ENCODE assay signal across 1 cellular context in the genomic region with DNA sequence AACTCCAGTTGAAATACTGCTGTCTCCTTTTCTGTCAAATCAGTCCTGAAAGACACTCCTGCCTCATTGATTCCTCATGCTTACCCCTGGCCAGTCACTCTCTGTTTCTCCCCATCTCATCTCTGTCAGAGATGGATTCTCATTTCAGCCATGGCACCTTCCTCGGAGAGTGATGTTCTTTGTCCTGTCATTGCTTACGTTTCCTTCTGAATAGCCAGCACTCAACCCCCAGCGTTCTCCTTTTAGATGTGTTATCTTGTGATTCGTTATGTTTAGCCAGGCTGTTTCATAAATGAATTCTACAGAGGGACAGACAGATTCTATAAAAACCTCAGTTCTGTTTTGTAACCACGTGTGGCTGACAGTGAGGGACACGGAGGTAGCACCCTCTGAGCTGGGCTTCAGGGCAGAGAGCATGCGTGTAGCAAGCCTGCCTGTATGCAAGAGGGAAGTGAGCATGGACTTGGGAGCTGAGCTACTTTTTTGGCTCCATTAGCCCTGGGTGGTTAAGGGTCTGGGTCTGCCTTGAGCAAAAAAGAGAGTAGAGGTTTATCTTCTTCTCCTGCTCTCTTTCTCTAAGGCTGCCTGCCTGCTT.
TF ChIP-seq lines count a peak whose summit lies in the region.

No MANE protein-coding gene starts in this region.

TF ChIP-seq in H1, 55 proteins besides CTCF, POLR2A, EP300 and RAD21 (continued from another document):
- TF ChIP-seq, protein P1, sequence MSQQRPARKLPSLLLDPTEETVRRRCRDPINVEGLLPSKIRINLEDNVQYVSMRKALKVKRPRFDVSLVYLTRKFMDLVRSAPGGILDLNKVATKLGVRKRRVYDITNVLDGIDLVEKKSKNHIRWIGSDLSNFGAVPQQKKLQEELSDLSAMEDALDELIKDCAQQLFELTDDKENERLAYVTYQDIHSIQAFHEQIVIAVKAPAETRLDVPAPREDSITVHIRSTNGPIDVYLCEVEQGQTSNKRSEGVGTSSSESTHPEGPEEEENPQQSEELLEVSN (IDR thresholded peaks at IDR 0.05) = no peak
- TF ChIP-seq BRCA1 (IDR thresholded peaks at IDR 0.05; ENCODE audit: low read depth, low read length) (no peak), POLR2AphosphoS5 (IDR thresholded peaks at IDR 0.05; ENCODE audit: low read depth, low read length) (no peak), CBX5 (IDR thresholded peaks at IDR 0.05; ENCODE audit: low read depth, low read length) (no peak), CHD1 (IDR thresholded peaks at IDR 0.05; ENCODE audit: low read depth, low read length) (no peak), NRF1 (IDR thresholded peaks at IDR 0.05; ENCODE audit: low read depth, low read length) (no peak), JUND (IDR thresholded peaks at IDR 0.05; ENCODE audit: low read length) (no peak), NANOG (IDR thresholded peaks at IDR 0.05; ENCODE audit: insufficient read depth, low read depth, low read length, poor library complexity, severe bottlenecking) (no peak), CTBP2 (IDR thresholded peaks at IDR 0.05; ENCODE audit: borderline replicate concordance, insufficient read depth, insufficient read length, low read length) (no peak), POU5F1 (IDR thresholded peaks at IDR 0.05; ENCODE audit: low read depth, low read length) (no peak)
TF ChIP-seq in H1: peak in this region for 0.
